In the genomic region with DNA sequence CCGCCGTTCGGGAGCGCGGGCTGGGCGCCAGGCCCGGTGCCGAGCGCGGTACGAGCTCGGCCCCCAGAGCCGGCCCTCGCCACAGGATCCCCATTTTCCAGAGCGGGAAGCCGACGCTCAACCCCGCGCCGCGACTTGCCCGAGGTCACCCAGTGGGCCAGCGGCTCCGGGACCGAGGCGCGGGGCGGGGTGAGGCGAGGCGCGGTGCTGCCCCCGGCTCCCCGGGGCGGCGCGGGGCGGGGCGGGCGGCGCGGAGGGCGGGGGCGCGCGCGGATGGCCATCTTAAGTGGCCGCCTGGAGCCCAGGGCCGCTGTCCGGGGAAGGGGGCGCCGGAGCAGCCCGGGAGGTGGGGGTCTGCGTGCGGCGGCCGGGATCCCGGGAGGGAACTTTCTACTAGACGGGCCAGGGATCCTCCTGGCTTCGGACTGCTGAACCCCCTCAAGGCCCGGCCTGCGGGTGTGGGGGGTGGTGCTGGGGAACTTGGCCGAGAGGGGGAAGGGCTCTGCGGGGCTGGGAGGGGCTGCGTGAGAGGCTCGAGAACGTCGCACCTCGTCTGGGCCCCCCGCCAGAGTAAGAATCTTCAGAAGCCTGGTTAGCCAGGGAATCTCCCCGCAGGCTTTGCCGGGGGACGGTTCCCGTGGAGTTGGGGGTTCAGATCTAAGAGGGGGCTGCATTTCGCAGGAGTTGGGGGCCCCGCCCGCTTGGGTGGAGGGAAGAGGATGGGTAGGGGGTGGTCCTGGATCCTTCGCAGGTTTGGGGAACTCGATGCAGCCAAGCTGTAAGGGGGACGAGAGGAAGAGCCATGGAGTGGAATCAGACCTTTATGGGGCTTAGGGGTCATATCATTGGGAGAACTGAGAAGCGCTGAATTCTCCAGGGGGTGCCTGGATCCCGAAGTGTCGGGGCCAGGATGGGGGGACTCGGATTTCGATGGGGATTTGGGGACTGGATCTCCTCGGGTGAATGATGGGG, we compare ENCODE assay signal across 9 cellular contexts. TPM values are rescaled to one million over a fixed set of nuclear protein-coding genes. Genes with fewer than 3 reads are reported as not detected.
A peak's percentile ranks its signal among the peaks of the same experiment; 100 is the strongest.
DNase-seq lines count a peak whose midpoint lies in the region; ATAC-seq, FAIRE-seq and TF ChIP-seq lines count a peak whose summit lies in the region.
"Had no signal": no experiment of that assay in that cellular context is flagged by ENCODE, and none has a peak within 500 bp of the region (broad histone marks: within the 10 kb centered on the region; RNA-seq: fewer than 3 reads in every experiment).

No MANE protein-coding gene starts in this region.

- H3K27ac ChIP-seq in K562 (ENCODE audit: extremely low read depth, low read depth, low read length) (peak overlapping the region; percentile 88), smooth muscle cell (ENCODE audit: low read depth) (peak overlapping the region; percentile 80)

- H3K9ac ChIP-seq in K562 (ENCODE audit: insufficient read depth in 1 of 2, low read depth in 2 of 2, low read length in 2 of 2) = peak overlapping the region; percentile 82 to 96
- H3K9ac ChIP-seq in smooth muscle cell (ENCODE audit: low read depth) = peak overlapping the region; percentile 76

- H4K20me1 ChIP-seq in K562 (replicated peaks; ENCODE audit: control insufficient read depth, insufficient read depth, low read length) (no peaks in the 10 kb centered on the region), smooth muscle cell (ENCODE audit: low read depth) (peaks cover 39% of the 10 kb centered on the region)

- peak overlapping the region; percentile 93 for H3K27ac Mint-ChIP-seq in T-helper 17 cell

- H3K4me1 Mint-ChIP-seq in T-helper 17 cell = peaks cover 25% of the 10 kb centered on the region

- no peaks in the 10 kb centered on the region for H3F3A ChIP-seq in smooth muscle cell (ENCODE audit: low read depth)

- H3K9me1 ChIP-seq in K562 (ENCODE audit: control insufficient read depth, insufficient read depth, low read length) = peaks cover 8% of the 10 kb centered on the region

- under 1% methylated on average over 33 of the region's 85 CpGs for WGBS in K562 (ENCODE audit: insufficient coverage, low coverage, missing lambda C conversion rate)
- under 1% methylated on average over 69 of the region's 85 CpGs for WGBS in smooth muscle cell (ENCODE audit: low lambda C conversion rate)

- intact Hi-C loops in K562 (cut with micrococcal nuclease) = loop anchor here (1.0 kb wide), 1 partner anchor 41 kb away; no protein-coding TSS in a partner anchor

- H3K4me2 ChIP-seq in K562 (ENCODE audit: insufficient read depth, low read length) (peak overlapping the region; percentile 88), smooth muscle cell (peak overlapping the region; percentile 98)

- H3K36me3 ChIP-seq in K562 (ENCODE audit: control insufficient read depth, insufficient read depth, low read length) (peaks cover 28% of the 10 kb centered on the region; the same call in 2 of the 3 replicates), smooth muscle cell (ENCODE audit: low read depth) (no peaks in the 10 kb centered on the region)

- H3K4me3 Mint-ChIP-seq in T-helper 17 cell = peak overlapping the region; percentile 99

- DNase-seq in Daoy (ENCODE audit: low read depth) (peak; percentile 76), HUDEP-2 (lab: John Stamatoyannopoulos, UW; ENCODE audit: unreplicated experiment in 76 of 76) (peak in 59 of 76 experiments; percentile 1 to 76 (median 56)), T-helper 17 cell (peak; percentile 32 to 57 (median 48)), K562 (ENCODE audit: extremely low read depth in 1 of 4, low spot score in 3 of 4) (peak; percentile 77 to 83 (median 79)), smooth muscle cell (lab: John Stamatoyannopoulos, UW; ENCODE audit: unreplicated experiment) (peak; percentile 68), CD1c-positive myeloid dendritic cell (ENCODE audit: extremely low spot score) (no peak)

- POLR2A ChIA-PET in K562 (lab: Yijun Ruan, JAX) = interaction anchor here (0.6 to 2.1 kb wide), 7 partner anchors 13 to 1298 kb away, joined by 3 to 9 read pairs (median 3); no protein-coding TSS in a partner anchor

- H2AFZ ChIP-seq in K562 (ENCODE audit: low read depth, low read length) (peak overlapping the region; percentile 79), smooth muscle cell (ENCODE audit: low read depth) (peak overlapping the region; percentile 70)

- no peak for TF ChIP-seq CTCF in K562 (IDR thresholded peaks at IDR 0.05 in 2 of 3, conservative IDR thresholded peaks at IDR 0.05 in 1 of 3; ENCODE audit: insufficient read depth in 2 of 3, low read depth in 1 of 3, low read length in 3 of 3)
- no peak for TF ChIP-seq CTCF in smooth muscle cell (IDR thresholded peaks at IDR 0.05; ENCODE audit: borderline replicate concordance, insufficient read depth, poor library complexity, severe bottlenecking)

- CTCF ChIA-PET in K562 (lab: Yijun Ruan, JAX; ENCODE audit: low intra/inter-chr PET ratio) = no interaction called here

- H3K27me3 Mint-ChIP-seq in T-helper 17 cell = no peaks in the 10 kb centered on the region

- H3K79me2 ChIP-seq in K562 (ENCODE audit: control insufficient read depth, insufficient read depth, low read length) = peaks cover 27% of the 10 kb centered on the region
- H3K79me2 ChIP-seq in smooth muscle cell (ENCODE audit: low read depth) = peaks cover 36% of the 10 kb centered on the region

- BruUV-seq in K562 (replicated peaks; lab: Mats Ljungman, UMichigan) = TSS peak; percentile 42

- peaks cover 2% of the 10 kb centered on the region for H3K36me3 Mint-ChIP-seq in T-helper 17 cell (ENCODE audit: low read depth)

- H3K4me1 ChIP-seq in K562 (replicated peaks in 1 of 2; ENCODE audit: control insufficient read depth in 2 of 2, insufficient read depth in 2 of 2, low read length in 2 of 2) (peaks cover 24 to 54% of the 10 kb centered on the region in 2 experiments), smooth muscle cell (ENCODE audit: low read depth) (no peaks in the 10 kb centered on the region)

- TF ChIP-seq RAD21 in K562 (CRISPR knock-in tag; conservative IDR thresholded peaks at IDR 0.05 in 1 of 2, IDR thresholded peaks at IDR 0.05 in 1 of 2) = no peak

- TF ChIP-seq POLR2A in K562 (conservative IDR thresholded peaks at IDR 0.05) = peak; percentile 72; the same call in 1 of the 2 replicates

- H3K27me3 ChIP-seq in K562 (ENCODE audit: control insufficient read depth in 2 of 2, insufficient read depth in 2 of 2, low read length in 2 of 2) = no peaks in the 10 kb centered on the region
- H3K27me3 ChIP-seq in smooth muscle cell (ENCODE audit: low read depth) = no peaks in the 10 kb centered on the region

- ATAC-seq in GM21515 (IDR thresholded peaks at IDR 0.05; ENCODE audit: unreplicated experiment) = peak; percentile 40
- peak; percentile 56 for ATAC-seq in T-helper 17 cell
- peak; percentile 80 for ATAC-seq in K562

- in situ Hi-C loops in K562 (cut with MboI) = no loop called here

- H3K4me3 ChIP-seq in K562 (peak overlapping the region; percentile 84), iPS-18c (ENCODE audit: insufficient read depth, low read depth, low read length) (peak overlapping the region; percentile 83), smooth muscle cell (peak overlapping the region; percentile 84)

- no peak for FAIRE-seq in K562 (lab: Jason Lieb, UNC)
- FAIRE-seq: islet of Langerhans had no signal

- no peak for TF ChIP-seq EP300 in K562 (IDR thresholded peaks at IDR 0.05; ENCODE audit: low read length)

- no peaks in the 10 kb centered on the region for H3K9me3 ChIP-seq in T-helper 17 cell (ENCODE audit: control insufficient read depth, low read length, poor library complexity, severe bottlenecking)
- no peaks in the 10 kb centered on the region for H3K9me3 ChIP-seq in K562 (replicated peaks; ENCODE audit: control insufficient read depth, insufficient read depth, low read depth, low read length)
- H3K9me3 ChIP-seq in iPS-18c (ENCODE audit: control insufficient read depth, insufficient read depth, low read length) = peaks cover 2% of the 10 kb centered on the region
- H3K9me3 ChIP-seq in smooth muscle cell (replicated peaks; ENCODE audit: low read depth) = no peaks in the 10 kb centered on the region

RNA-seq across cellular contexts. Expression of a gene that starts 0.7 kb away (rescaled TPM):
- total RNA-seq in Daoy (2014; rRNA removed; shearing (Covaris generic)) = 27.4 and 57.3 TPM in 2 replicates
- 100 to 1,000 TPM; 102 to 108 TPM for total RNA-seq in T-helper 17 cell
- total RNA-seq in K562 (2011; cell fraction: chromatin; rRNA removed; ENCODE audit: low replicate concordance) = 549 and 1,360 TPM in 2 replicates
- 683 and 737 TPM in 2 replicates for total RNA-seq in K562 (2011; cell fraction: nucleolus; rRNA removed)
- 497 TPM in 2 replicates for total RNA-seq in K562 (2011; cell fraction: nucleoplasm; rRNA removed)
- total RNA-seq in K562 (2014; rRNA removed) = 61.6 and 94.9 TPM in 2 replicates
- total RNA-seq in K562 (2014; rRNA removed; fragmentation: Illumina TruSeq; extraction: Trizol) = 36.2 and 37.8 TPM in 2 replicates
- 51.1 and 52.7 TPM in 2 replicates for total RNA-seq in K562 (2015; rRNA removed; fragmentation: Illumina TruSeq; extraction: Trizol)
- total RNA-seq in K562 (2021) = 135 and 137 TPM in 2 replicates
- 75.9 and 141 TPM in 2 replicates for polyA plus RNA-seq in K562 (2011; rRNA removed)
- 53.0 and 79.7 TPM in 2 replicates for polyA plus RNA-seq in K562 (2011; cell fraction: cytosol; rRNA removed)
- 1,064 and 1,073 TPM in 2 replicates for polyA plus RNA-seq in K562 (2011; cell fraction: nucleus; rRNA removed)
- polyA plus RNA-seq in K562 (2012) = 92.0 and 111 TPM in 2 replicates
- 83.2 and 84.0 TPM in 2 replicates for polyA plus RNA-seq in K562 (2014; fragmentation: Illumina TruSeq; extraction: Trizol)
- under 1 TPM; 0.55 to 0.81 TPM for polyA plus RNA-seq in K562 (2014; fragmentation: Nextera tagmentation; extraction: Ambion mirVana)
- polyA plus RNA-seq in K562 (2014; rRNA removed) = 94.8 and 118 TPM in 2 replicates
- 61.2 and 72.8 TPM in 2 replicates for polyA minus RNA-seq in K562 (2011; rRNA and poly(A)+ RNA removed)
- polyA minus RNA-seq in K562 (2011; cell fraction: cytosol; rRNA and poly(A)+ RNA removed) = 85.6 and 95.4 TPM in 2 replicates
- polyA minus RNA-seq in K562 (2011; cell fraction: nucleus; rRNA and poly(A)+ RNA removed) = 195 and 256 TPM in 2 replicates
- total RNA-seq in smooth muscle cell = 66.0 and 71.6 TPM in 2 replicates
- polyA plus RNA-seq in smooth muscle cell = 95.6 and 104 TPM in 2 replicates

RNA-seq across cellular contexts. Expression of a gene that starts 7.3 kb away (rescaled TPM):
- total RNA-seq in Daoy (2014; rRNA removed; shearing (Covaris generic)) = not detected in 2 replicates
- total RNA-seq in T-helper 17 cell = not detected
- total RNA-seq in K562 (2011; cell fraction: chromatin; rRNA removed; ENCODE audit: low replicate concordance) = not detected in 2 replicates
- total RNA-seq in K562 (2011; cell fraction: nucleolus; rRNA removed) = not detected in 2 replicates
- not detected in 2 replicates for total RNA-seq in K562 (2011; cell fraction: nucleoplasm; rRNA removed)
- total RNA-seq in K562 (2014; rRNA removed) = not detected in 2 replicates
- total RNA-seq in K562 (2014; rRNA removed; fragmentation: Illumina TruSeq; extraction: Trizol) = not detected in 2 replicates
- not detected in 2 replicates for total RNA-seq in K562 (2015; rRNA removed; fragmentation: Illumina TruSeq; extraction: Trizol)
- 0.20 TPM in 1 of 2 replicates, not detected in the other for total RNA-seq in K562 (2021)
- not detected in 2 replicates for polyA plus RNA-seq in K562 (2011; rRNA removed)
- 0.57 TPM in 1 of 2 replicates, not detected in the other for polyA plus RNA-seq in K562 (2011; cell fraction: cytosol; rRNA removed)
- not detected in 2 replicates for polyA plus RNA-seq in K562 (2011; cell fraction: nucleus; rRNA removed)
- polyA plus RNA-seq in K562 (2012) = 0.14 TPM in 1 of 2 replicates, not detected in the other
- 0.28 TPM in 1 of 2 replicates, not detected in the other for polyA plus RNA-seq in K562 (2014; fragmentation: Illumina TruSeq; extraction: Trizol)
- under 1 TPM in 1 of 2 experiments, not detected in 1; 0.27 TPM for polyA plus RNA-seq in K562 (2014; fragmentation: Nextera tagmentation; extraction: Ambion mirVana)
- not detected in 2 replicates for polyA plus RNA-seq in K562 (2014; rRNA removed)
- polyA minus RNA-seq in K562 (2011; rRNA and poly(A)+ RNA removed) = not detected in 2 replicates
- polyA minus RNA-seq in K562 (2011; cell fraction: cytosol; rRNA and poly(A)+ RNA removed) = not detected in 2 replicates
- polyA minus RNA-seq in K562 (2011; cell fraction: nucleus; rRNA and poly(A)+ RNA removed) = not detected in 2 replicates
- not detected in 2 replicates for total RNA-seq in smooth muscle cell
- polyA plus RNA-seq in smooth muscle cell = not detected in 2 replicates

RNA-seq across cellular contexts. Expression of a gene that starts 20.1 kb away (rescaled TPM):
- not detected in 2 replicates for total RNA-seq in Daoy (2014; rRNA removed; shearing (Covaris generic))
- total RNA-seq in T-helper 17 cell (not detected), K562 (2014; rRNA removed) (not detected in 2 replicates), K562 (2014; rRNA removed; fragmentation: Illumina TruSeq; extraction: Trizol) (not detected in 2 replicates), K562 (2015; rRNA removed; fragmentation: Illumina TruSeq; extraction: Trizol) (not detected in 2 replicates), K562 (2021) (not detected in 2 replicates), smooth muscle cell (not detected in 2 replicates)
- not detected in 2 replicates for total RNA-seq in K562 (2011; cell fraction: chromatin; rRNA removed; ENCODE audit: low replicate concordance)
- not detected in 2 replicates for total RNA-seq in K562 (2011; cell fraction: nucleolus; rRNA removed)
- not detected in 2 replicates for total RNA-seq in K562 (2011; cell fraction: nucleoplasm; rRNA removed)
- polyA plus RNA-seq in K562 (2011; rRNA removed) (not detected in 2 replicates), K562 (2014; fragmentation: Illumina TruSeq; extraction: Trizol) (not detected in 2 replicates), K562 (2014; fragmentation: Nextera tagmentation; extraction: Ambion mirVana) (not detected), K562 (2014; rRNA removed) (not detected in 2 replicates), smooth muscle cell (0.13 TPM in 1 of 2 replicates, not detected in the other)
- not detected in 2 replicates for polyA plus RNA-seq in K562 (2011; cell fraction: cytosol; rRNA removed)
- not detected in 2 replicates for polyA plus RNA-seq in K562 (2011; cell fraction: nucleus; rRNA removed)
- not detected in 2 replicates for polyA plus RNA-seq in K562 (2012)
- not detected in 2 replicates for polyA minus RNA-seq in K562 (2011; rRNA and poly(A)+ RNA removed)
- not detected in 2 replicates for polyA minus RNA-seq in K562 (2011; cell fraction: cytosol; rRNA and poly(A)+ RNA removed)
- not detected in 2 replicates for polyA minus RNA-seq in K562 (2011; cell fraction: nucleus; rRNA and poly(A)+ RNA removed)

RNA-seq across cellular contexts. Expression of a gene that starts 32.0 kb away (rescaled TPM):
- total RNA-seq in Daoy (2014; rRNA removed; shearing (Covaris generic)) = not detected in 2 replicates
- total RNA-seq in T-helper 17 cell (not detected), K562 (2014; rRNA removed) (0.68 and 0.90 TPM in 2 replicates), K562 (2014; rRNA removed; fragmentation: Illumina TruSeq; extraction: Trizol) (0.19 and 0.22 TPM in 2 replicates), K562 (2015; rRNA removed; fragmentation: Illumina TruSeq; extraction: Trizol) (0.58 and 0.75 TPM in 2 replicates), K562 (2021) (0.49 and 0.92 TPM in 2 replicates), smooth muscle cell (8.5 and 9.4 TPM in 2 replicates)
- 0.46 and 2.7 TPM in 2 replicates for total RNA-seq in K562 (2011; cell fraction: chromatin; rRNA removed; ENCODE audit: low replicate concordance)
- total RNA-seq in K562 (2011; cell fraction: nucleolus; rRNA removed) = 2.5 and 3.3 TPM in 2 replicates
- 1.8 and 2.9 TPM in 2 replicates for total RNA-seq in K562 (2011; cell fraction: nucleoplasm; rRNA removed)
- polyA plus RNA-seq in K562 (2011; rRNA removed) (1.2 and 2.3 TPM in 2 replicates), K562 (2014; fragmentation: Illumina TruSeq; extraction: Trizol) (0.96 and 1.7 TPM in 2 replicates), K562 (2014; fragmentation: Nextera tagmentation; extraction: Ambion mirVana) (1 to 10 TPM; 1.0 to 1.7 TPM), K562 (2014; rRNA removed) (1.8 TPM in 2 replicates), smooth muscle cell (8.1 and 15.0 TPM in 2 replicates)
- 2.0 and 3.9 TPM in 2 replicates for polyA plus RNA-seq in K562 (2011; cell fraction: cytosol; rRNA removed)
- polyA plus RNA-seq in K562 (2011; cell fraction: nucleus; rRNA removed) = 0.77 and 1.7 TPM in 2 replicates
- 1.8 and 7.5 TPM in 2 replicates for polyA plus RNA-seq in K562 (2012)
- 1.5 TPM in 1 of 2 replicates, not detected in the other for polyA minus RNA-seq in K562 (2011; rRNA and poly(A)+ RNA removed)
- polyA minus RNA-seq in K562 (2011; cell fraction: cytosol; rRNA and poly(A)+ RNA removed) = 2.3 and 4.2 TPM in 2 replicates
- 1.2 and 1.4 TPM in 2 replicates for polyA minus RNA-seq in K562 (2011; cell fraction: nucleus; rRNA and poly(A)+ RNA removed)
